Comparison of ENCODE assay signal across 10 cellular contexts in genomic region chr6:15073344-15073789, GRCh38.
DNase-seq lines count a peak whose midpoint lies in the region; ATAC-seq and TF ChIP-seq lines count a peak whose summit lies in the region.
"Had no signal": no experiment of that assay in that cellular context is flagged by ENCODE, and none has a peak within 500 bp of the region (broad histone marks: within the 10 kb centered on the region; RNA-seq: fewer than 3 reads in every experiment).

No MANE protein-coding gene starts in this region.

- CTCF ChIA-PET in PC-9 (lab: Charles Lee), result no interaction called here

- H3K9me3 ChIP-seq in PC-9 (ENCODE audit: insufficient read depth, low read depth), result no peaks in the 10 kb centered on the region
- H3K9me3 ChIP-seq: transverse colon had no signal

- no peak overlapping the region for H3K4me2 ChIP-seq in PC-9

- H3K27ac ChIP-seq in PC-9, result no peak overlapping the region
- H3K27ac ChIP-seq: transverse colon had no signal

- H4K20me1 ChIP-seq in PC-9 (ENCODE audit: insufficient read depth), result no peaks in the 10 kb centered on the region

- no peak overlapping the region for H3K4me3 ChIP-seq in PC-9
- H3K4me3 ChIP-seq: SK-N-MC, transverse colon had no signal

- H3K79me2 ChIP-seq in PC-9 (ENCODE audit: low read depth), result no peaks in the 10 kb centered on the region

- no peaks in the 10 kb centered on the region for H3K27me3 ChIP-seq in PC-9 (ENCODE audit: insufficient read depth, low read depth)
- H3K27me3 ChIP-seq: transverse colon had no signal

- intact Hi-C loops in PC-9 (cut with micrococcal nuclease; ENCODE audit: unreplicated experiment), result no loop called here

- peaks cover 5% of the 10 kb centered on the region for H3F3A ChIP-seq in PC-9 (ENCODE audit: insufficient read depth, low read depth)

- no peak for ATAC-seq in GM18861 (IDR thresholded peaks at IDR 0.05; ENCODE audit: unreplicated experiment)

- no peaks in the 10 kb centered on the region for H3K9me2 ChIP-seq in PC-9 (ENCODE audit: insufficient read depth)

- no peak overlapping the region for H2AFZ ChIP-seq in PC-9

- peaks cover 5% of the 10 kb centered on the region for H3K4me1 ChIP-seq in PC-9 (replicated peaks; ENCODE audit: insufficient read depth)
- H3K4me1 ChIP-seq: transverse colon had no signal

- no TSS peak for BruUV-seq in PC-9 (replicated peaks; lab: Mats Ljungman, UMichigan)

- no peak for TF ChIP-seq CTCF in PC-9 (conservative IDR thresholded peaks at IDR 0.05)

- peak; percentile 12 for DNase-seq in stimulated activated CD4-positive, alpha-beta T cell treated with anti-CD3 and anti-CD28 coated beads, Interleukin-15, amount 100 ng/mL, for 24 hours
- no peak for DNase-seq in stimulated activated CD4-positive, alpha-beta T cell treated with anti-CD3 and anti-CD28 coated beads, Interleukin-2, amount 100 ng/mL, for 48 hours
- DNase-seq in PC-9 (peak; percentile 73 to 79), hippocampal formation (lab: John Stamatoyannopoulos, UW) (peak; percentile 13 to 42), NCI-H2107 treated with DMSO at 0.1 percent for 48 hours (lab: John Stamatoyannopoulos, UW; ENCODE audit: unreplicated experiment) (no peak), NCI-H345 treated with DMSO at 0.1 percent for 48 hours (lab: John Stamatoyannopoulos, UW; ENCODE audit: unreplicated experiment) (no peak), SW480 (ENCODE audit: low spot score) (no peak)
- DNase-seq: transverse colon had no signal

- POLR2A ChIA-PET in PC-9 (lab: Charles Lee; ENCODE audit: unreplicated experiment), result no interaction called here

- no peaks in the 10 kb centered on the region for H3K36me3 ChIP-seq in PC-9 (ENCODE audit: low read depth)
- H3K36me3 ChIP-seq: transverse colon had no signal

Comparison
In these comparisons a context has a peak if more than half of its experiments do, and no peak if none do; other contexts are left out.
1. DNase-seq: peak in stimulated activated CD4-positive, alpha-beta T cell treated with anti-CD3 and anti-CD28 coated beads, Interleukin-15, amount 100 ng/mL, for 24 hours (single experiment), PC-9 (2 of 2) and hippocampal formation (2 of 2); none in stimulated activated CD4-positive, alpha-beta T cell treated with anti-CD3 and anti-CD28 coated beads, Interleukin-2, amount 100 ng/mL, for 48 hours (0 of 2), NCI-H2107 treated with DMSO at 0.1 percent for 48 hours (single experiment), NCI-H345 treated with DMSO at 0.1 percent for 48 hours (single experiment) and SW480 (single experiment).